1 cellular context compared by ENCODE assay signal in the genomic region with DNA sequence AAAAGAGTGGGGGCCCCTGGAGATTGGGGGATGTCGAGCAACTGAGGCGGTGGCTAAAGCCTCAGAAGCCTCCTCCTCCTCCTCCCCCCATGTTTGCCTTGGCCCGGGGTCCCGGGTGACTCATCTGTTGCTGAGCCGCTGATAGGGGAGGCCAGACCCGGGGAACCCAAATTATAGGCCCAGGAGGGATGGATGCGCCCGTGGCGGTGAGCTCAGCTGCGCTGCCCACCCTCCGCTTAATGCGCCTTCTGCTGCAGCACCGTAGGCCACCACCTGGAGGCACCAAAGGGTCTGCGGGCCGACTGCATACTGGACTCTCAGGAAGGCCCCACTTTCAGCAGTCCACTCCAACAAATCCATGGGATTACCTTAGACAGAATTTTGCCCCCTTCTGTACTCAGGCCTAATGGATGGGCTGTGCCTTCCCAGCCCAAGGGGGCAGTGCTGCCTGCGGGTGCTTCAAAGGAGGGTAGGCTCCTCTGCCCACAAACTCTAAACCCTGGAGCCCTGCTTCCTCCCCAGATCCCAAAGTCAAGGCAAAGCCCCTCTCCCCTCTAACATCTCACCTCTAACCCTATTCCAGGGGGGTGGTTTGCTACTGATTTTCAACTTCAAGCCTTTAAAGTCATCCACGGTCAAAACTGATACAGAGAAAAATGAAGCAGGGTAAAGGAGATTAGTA.
TF ChIP-seq lines count a peak whose summit lies in the region.

No MANE protein-coding gene starts in this region.

TF ChIP-seq in K562, 482 proteins besides CTCF, POLR2A, EP300 and RAD21:
- TF ChIP-seq PHB (CRISPR knock-in tag; IDR thresholded peaks at IDR 0.05) (no peak), MAZ (CRISPR knock-in tag; conservative IDR thresholded peaks at IDR 0.05 in 1 of 2, IDR thresholded peaks at IDR 0.05 in 1 of 2) (0 out of 4 replicates have a peak, but pooled peaks of 1 of the 2 experiments have one; percentile 23), GABPB2 (CRISPR knock-in tag; conservative IDR thresholded peaks at IDR 0.05) (no peak), SIN3B (IDR thresholded peaks at IDR 0.05; ENCODE audit: low read depth) (no peak), SIX5 (IDR thresholded peaks at IDR 0.05; ENCODE audit: borderline replicate concordance in 1 of 2, insufficient read depth in 1 of 2, low read depth in 1 of 2, low read length in 2 of 2) (no peak), ZNF79 (CRISPR knock-in tag; IDR thresholded peaks at IDR 0.05; ENCODE audit: low read depth) (no peak), NCOA1 (IDR thresholded peaks at IDR 0.05; ENCODE audit: low read depth) (no peak), NRF1 (conservative IDR thresholded peaks at IDR 0.05 in 1 of 2, IDR thresholded peaks at IDR 0.05 in 1 of 2) (peak; percentile 51), CCAR2 (IDR thresholded peaks at IDR 0.05; ENCODE audit: low read depth, low read length) (no peak), ERF (CRISPR knock-in tag; IDR thresholded peaks at IDR 0.05) (no peak), RB1 (IDR thresholded peaks at IDR 0.05; ENCODE audit: low read depth) (0 out of 2 replicates have a peak, but pooled peaks have one; percentile 14), HNRNPLL (IDR thresholded peaks at IDR 0.05; ENCODE audit: low read depth, low read length, poor library complexity, severe bottlenecking) (peak; percentile 60), CBX3 (IDR thresholded peaks at IDR 0.05; ENCODE audit: borderline replicate concordance in 1 of 2, low read length in 2 of 2) (no peak), FOXP1 (CRISPR knock-in tag; IDR thresholded peaks at IDR 0.05) (no peak; the same call in 1 of the 2 replicates), CREM (IDR thresholded peaks at IDR 0.05; ENCODE audit: low read depth) (peak; percentile 33; the same call in 1 of the 2 replicates), ZNF24 (IDR thresholded peaks at IDR 0.05) (no peak), ZNF282 (CRISPR knock-in tag; IDR thresholded peaks at IDR 0.05) (no peak), SMARCA4 (IDR thresholded peaks at IDR 0.05) (peak; percentile 58; the same call in 1 of the 2 replicates), JUND (IDR thresholded peaks at IDR 0.05; ENCODE audit: borderline replicate concordance, low read depth, low read length) (no peak), JUND (tag; IDR thresholded peaks at IDR 0.05; ENCODE audit: borderline replicate concordance, low read depth, low read length) (no peak), EZH2 (IDR thresholded peaks at IDR 0.05; ENCODE audit: borderline replicate concordance, low read depth, low read length) (no peak), SLC30A9 (CRISPR knock-in tag; IDR thresholded peaks at IDR 0.05) (no peak), POLR3G (IDR thresholded peaks at IDR 0.05; ENCODE audit: extremely low read depth, insufficient read length, insufficient replicate concordance) (no peak), SMARCC2 (IDR thresholded peaks at IDR 0.05; ENCODE audit: low read depth) (0 out of 2 replicates have a peak, but pooled peaks have one; percentile 27), XRCC4 (IDR thresholded peaks at IDR 0.05; ENCODE audit: extremely low read depth, insufficient read depth, insufficient read length) (no peak), WHSC1 (IDR thresholded peaks at IDR 0.05; ENCODE audit: low read length) (no peak), ZFX (CRISPR knock-in tag; IDR thresholded peaks at IDR 0.05) (peak; percentile 42; the same call in 1 of the 2 replicates), PCBP1 (IDR thresholded peaks at IDR 0.05; ENCODE audit: low read depth, low read length, poor library complexity, severe bottlenecking) (peak; percentile 51), ELF2 (CRISPR knock-in tag; IDR thresholded peaks at IDR 0.05) (no peak), ZKSCAN8 (CRISPR knock-in tag; IDR thresholded peaks at IDR 0.05) (no peak), ZBTB7A (IDR thresholded peaks at IDR 0.05; ENCODE audit: borderline replicate concordance, control insufficient read depth, low read depth, low read length) (peak; percentile 50; the same call in 1 of the 2 replicates)
- TF ChIP-seq, protein P1, sequence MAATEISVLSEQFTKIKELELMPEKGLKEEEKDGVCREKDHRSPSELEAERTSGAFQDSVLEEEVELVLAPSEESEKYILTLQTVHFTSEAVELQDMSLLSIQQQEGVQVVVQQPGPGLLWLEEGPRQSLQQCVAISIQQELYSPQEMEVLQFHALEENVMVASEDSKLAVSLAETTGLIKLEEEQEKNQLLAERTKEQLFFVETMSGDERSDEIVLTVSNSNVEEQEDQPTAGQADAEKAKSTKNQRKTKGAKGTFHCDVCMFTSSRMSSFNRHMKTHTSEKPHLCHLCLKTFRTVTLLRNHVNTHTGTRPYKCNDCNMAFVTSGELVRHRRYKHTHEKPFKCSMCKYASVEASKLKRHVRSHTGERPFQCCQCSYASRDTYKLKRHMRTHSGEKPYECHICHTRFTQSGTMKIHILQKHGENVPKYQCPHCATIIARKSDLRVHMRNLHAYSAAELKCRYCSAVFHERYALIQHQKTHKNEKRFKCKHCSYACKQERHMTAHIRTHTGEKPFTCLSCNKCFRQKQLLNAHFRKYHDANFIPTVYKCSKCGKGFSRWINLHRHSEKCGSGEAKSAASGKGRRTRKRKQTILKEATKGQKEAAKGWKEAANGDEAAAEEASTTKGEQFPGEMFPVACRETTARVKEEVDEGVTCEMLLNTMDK (IDR thresholded peaks at IDR 0.05; ENCODE audit: borderline replicate concordance, insufficient read depth, low read depth, low read length, poor library complexity, severe bottlenecking) = peak; percentile 45
- TF ChIP-seq, protein P2, sequence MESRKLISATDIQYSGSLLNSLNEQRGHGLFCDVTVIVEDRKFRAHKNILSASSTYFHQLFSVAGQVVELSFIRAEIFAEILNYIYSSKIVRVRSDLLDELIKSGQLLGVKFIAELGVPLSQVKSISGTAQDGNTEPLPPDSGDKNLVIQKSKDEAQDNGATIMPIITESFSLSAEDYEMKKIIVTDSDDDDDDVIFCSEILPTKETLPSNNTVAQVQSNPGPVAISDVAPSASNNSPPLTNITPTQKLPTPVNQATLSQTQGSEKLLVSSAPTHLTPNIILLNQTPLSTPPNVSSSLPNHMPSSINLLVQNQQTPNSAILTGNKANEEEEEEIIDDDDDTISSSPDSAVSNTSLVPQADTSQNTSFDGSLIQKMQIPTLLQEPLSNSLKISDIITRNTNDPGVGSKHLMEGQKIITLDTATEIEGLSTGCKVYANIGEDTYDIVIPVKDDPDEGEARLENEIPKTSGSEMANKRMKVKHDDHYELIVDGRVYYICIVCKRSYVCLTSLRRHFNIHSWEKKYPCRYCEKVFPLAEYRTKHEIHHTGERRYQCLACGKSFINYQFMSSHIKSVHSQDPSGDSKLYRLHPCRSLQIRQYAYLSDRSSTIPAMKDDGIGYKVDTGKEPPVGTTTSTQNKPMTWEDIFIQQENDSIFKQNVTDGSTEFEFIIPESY (CRISPR knock-in tag; IDR thresholded peaks at IDR 0.05) = peak; percentile 98
- TF ChIP-seq, protein P3, sequence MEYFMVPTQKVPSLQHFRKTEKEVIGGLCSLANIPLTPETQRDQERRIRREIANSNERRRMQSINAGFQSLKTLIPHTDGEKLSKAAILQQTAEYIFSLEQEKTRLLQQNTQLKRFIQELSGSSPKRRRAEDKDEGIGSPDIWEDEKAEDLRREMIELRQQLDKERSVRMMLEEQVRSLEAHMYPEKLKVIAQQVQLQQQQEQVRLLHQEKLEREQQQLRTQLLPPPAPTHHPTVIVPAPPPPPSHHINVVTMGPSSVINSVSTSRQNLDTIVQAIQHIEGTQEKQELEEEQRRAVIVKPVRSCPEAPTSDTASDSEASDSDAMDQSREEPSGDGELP (CRISPR knock-in tag; IDR thresholded peaks at IDR 0.05; ENCODE audit: borderline replicate concordance) = peak; percentile 52
- TF ChIP-seq, protein P4, sequence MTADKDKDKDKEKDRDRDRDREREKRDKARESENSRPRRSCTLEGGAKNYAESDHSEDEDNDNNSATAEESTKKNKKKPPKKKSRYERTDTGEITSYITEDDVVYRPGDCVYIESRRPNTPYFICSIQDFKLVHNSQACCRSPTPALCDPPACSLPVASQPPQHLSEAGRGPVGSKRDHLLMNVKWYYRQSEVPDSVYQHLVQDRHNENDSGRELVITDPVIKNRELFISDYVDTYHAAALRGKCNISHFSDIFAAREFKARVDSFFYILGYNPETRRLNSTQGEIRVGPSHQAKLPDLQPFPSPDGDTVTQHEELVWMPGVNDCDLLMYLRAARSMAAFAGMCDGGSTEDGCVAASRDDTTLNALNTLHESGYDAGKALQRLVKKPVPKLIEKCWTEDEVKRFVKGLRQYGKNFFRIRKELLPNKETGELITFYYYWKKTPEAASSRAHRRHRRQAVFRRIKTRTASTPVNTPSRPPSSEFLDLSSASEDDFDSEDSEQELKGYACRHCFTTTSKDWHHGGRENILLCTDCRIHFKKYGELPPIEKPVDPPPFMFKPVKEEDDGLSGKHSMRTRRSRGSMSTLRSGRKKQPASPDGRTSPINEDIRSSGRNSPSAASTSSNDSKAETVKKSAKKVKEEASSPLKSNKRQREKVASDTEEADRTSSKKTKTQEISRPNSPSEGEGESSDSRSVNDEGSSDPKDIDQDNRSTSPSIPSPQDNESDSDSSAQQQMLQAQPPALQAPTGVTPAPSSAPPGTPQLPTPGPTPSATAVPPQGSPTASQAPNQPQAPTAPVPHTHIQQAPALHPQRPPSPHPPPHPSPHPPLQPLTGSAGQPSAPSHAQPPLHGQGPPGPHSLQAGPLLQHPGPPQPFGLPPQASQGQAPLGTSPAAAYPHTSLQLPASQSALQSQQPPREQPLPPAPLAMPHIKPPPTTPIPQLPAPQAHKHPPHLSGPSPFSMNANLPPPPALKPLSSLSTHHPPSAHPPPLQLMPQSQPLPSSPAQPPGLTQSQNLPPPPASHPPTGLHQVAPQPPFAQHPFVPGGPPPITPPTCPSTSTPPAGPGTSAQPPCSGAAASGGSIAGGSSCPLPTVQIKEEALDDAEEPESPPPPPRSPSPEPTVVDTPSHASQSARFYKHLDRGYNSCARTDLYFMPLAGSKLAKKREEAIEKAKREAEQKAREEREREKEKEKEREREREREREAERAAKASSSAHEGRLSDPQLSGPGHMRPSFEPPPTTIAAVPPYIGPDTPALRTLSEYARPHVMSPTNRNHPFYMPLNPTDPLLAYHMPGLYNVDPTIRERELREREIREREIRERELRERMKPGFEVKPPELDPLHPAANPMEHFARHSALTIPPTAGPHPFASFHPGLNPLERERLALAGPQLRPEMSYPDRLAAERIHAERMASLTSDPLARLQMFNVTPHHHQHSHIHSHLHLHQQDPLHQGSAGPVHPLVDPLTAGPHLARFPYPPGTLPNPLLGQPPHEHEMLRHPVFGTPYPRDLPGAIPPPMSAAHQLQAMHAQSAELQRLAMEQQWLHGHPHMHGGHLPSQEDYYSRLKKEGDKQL (CRISPR knock-in tag; IDR thresholded peaks at IDR 0.05; ENCODE audit: borderline replicate concordance) = no peak
- TF ChIP-seq, protein P5, sequence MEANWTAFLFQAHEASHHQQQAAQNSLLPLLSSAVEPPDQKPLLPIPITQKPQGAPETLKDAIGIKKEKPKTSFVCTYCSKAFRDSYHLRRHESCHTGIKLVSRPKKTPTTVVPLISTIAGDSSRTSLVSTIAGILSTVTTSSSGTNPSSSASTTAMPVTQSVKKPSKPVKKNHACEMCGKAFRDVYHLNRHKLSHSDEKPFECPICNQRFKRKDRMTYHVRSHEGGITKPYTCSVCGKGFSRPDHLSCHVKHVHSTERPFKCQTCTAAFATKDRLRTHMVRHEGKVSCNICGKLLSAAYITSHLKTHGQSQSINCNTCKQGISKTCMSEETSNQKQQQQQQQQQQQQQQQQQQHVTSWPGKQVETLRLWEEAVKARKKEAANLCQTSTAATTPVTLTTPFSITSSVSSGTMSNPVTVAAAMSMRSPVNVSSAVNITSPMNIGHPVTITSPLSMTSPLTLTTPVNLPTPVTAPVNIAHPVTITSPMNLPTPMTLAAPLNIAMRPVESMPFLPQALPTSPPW (CRISPR knock-in tag; IDR thresholded peaks at IDR 0.05) = 0 out of 2 replicates have a peak, but pooled peaks have one; percentile 29
TF ChIP-seq in K562: peak in this region for 14.
